10 cellular contexts compared by ENCODE assay signal in the genomic region with DNA sequence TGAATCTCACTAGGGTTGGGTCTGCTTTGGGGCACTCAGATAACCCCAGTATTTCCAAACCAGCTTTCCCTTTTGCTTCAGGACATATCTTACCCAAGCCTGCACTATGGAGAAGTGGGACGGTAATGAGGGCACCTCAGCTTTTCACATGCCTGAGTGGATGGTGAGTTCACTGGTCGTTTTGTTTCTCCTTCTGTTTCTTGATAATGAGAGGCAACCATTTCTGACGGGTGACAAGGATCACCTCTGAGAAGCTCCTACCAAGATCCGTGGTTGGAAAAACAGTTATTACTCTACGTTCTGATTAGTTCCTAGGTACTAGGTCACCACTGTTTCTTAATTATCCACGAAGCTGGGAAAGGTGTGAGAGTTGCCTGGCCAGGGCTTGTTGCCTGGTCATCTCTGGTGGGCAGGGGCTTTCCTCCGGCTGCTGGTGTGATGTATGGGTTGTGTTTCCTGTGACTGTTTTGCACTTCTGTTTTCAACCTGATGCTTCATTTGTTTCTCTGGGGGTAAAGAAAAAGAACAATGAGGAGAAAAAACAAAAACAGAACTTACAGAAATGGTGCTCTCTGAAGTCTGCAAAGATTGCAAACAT.
DNase-seq lines count a peak whose midpoint lies in the region; ATAC-seq and TF ChIP-seq lines count a peak whose summit lies in the region.
"Had no signal": no experiment of that assay in that cellular context is flagged by ENCODE, and none has a peak within 500 bp of the region (broad histone marks: within the 10 kb centered on the region; RNA-seq: fewer than 3 reads in every experiment).

No MANE protein-coding gene starts in this region.

- peak overlapping the region; percentile 66 to 81 (median 78) for H3K27ac ChIP-seq in stomach
- H3K27ac ChIP-seq: C4-2B had no signal

- TF ChIP-seq CTCF in choroid plexus epithelial cell (conservative IDR thresholded peaks at IDR 0.05; ENCODE audit: low read depth, low read length) (no peak), stomach (IDR thresholded peaks at IDR 0.05) (no peak)

- no peaks in the 10 kb centered on the region for H3K27me3 Mint-ChIP-seq in activated T-cell treated with anti-CD3 and anti-CD28 coated beads, Interleukin-2, amount 50 U/mL, for 24 hours

- H3K4me1 ChIP-seq in stomach: peaks cover 9 to 23% (median 18%) of the 10 kb centered on the region in 4 donors

- no peak for TF ChIP-seq POLR2A in stomach (IDR thresholded peaks at IDR 0.05)

- H3K9me3 ChIP-seq in stomach: no peaks in the 10 kb centered on the region
- H3K9me3 ChIP-seq: MG63 had no signal

- ATAC-seq in HG03045 (IDR thresholded peaks at IDR 0.05; ENCODE audit: unreplicated experiment): peak; percentile 39

- H3K36me3 Mint-ChIP-seq in activated T-cell treated with anti-CD3 and anti-CD28 coated beads, Interleukin-2, amount 50 U/mL, for 24 hours (ENCODE audit: low read depth): no peaks in the 10 kb centered on the region

- intact Hi-C loops in stomach (cut with DNase I; ENCODE audit: low total_unique reads): no loop called here

- TF ChIP-seq EP300 in stomach (IDR thresholded peaks at IDR 0.05): no peak

- 20 to 35% (median 35%) methylated on average over 7 of the region's 7 CpGs for WGBS in stomach, 5 donors

- peak overlapping the region; percentile 37 for H3K4me3 Mint-ChIP-seq in activated T-cell treated with anti-CD3 and anti-CD28 coated beads, Interleukin-2, amount 50 U/mL, for 24 hours

- H3K27ac Mint-ChIP-seq in activated T-cell treated with anti-CD3 and anti-CD28 coated beads, Interleukin-2, amount 50 U/mL, for 24 hours: peak overlapping the region; percentile 87

- no peaks in the 10 kb centered on the region for H3K36me3 ChIP-seq in stomach
- H3K36me3 ChIP-seq: MG63 had no signal

- H3K9me3 Mint-ChIP-seq in activated T-cell treated with anti-CD3 and anti-CD28 coated beads, Interleukin-2, amount 50 U/mL, for 24 hours: no peaks in the 10 kb centered on the region

- peaks cover 38% of the 10 kb centered on the region for H3K4me1 Mint-ChIP-seq in activated T-cell treated with anti-CD3 and anti-CD28 coated beads, Interleukin-2, amount 50 U/mL, for 24 hours (ENCODE audit: low read depth)

- peak overlapping the region; percentile 15 for H3K4me3 ChIP-seq in choroid plexus epithelial cell (ENCODE audit: low read depth, low read length)
- peak overlapping the region; percentile 5 to 32 (median 21) for H3K4me3 ChIP-seq in stomach
- H3K4me3 ChIP-seq: MG63 had no signal

- no peak for DNase-seq in activated T-cell treated with anti-CD3 and anti-CD28 coated beads, Interleukin-2, amount 50 U/mL, for 24 hours
- no peak for DNase-seq in activated T-cell treated with anti-CD3 and anti-CD28 coated beads, Interleukin-2, amount 50 U/mL, for 1 hour
- DNase-seq in choroid plexus epithelial cell (ENCODE audit: low read depth): no peak
- DNase-seq in stomach: no peak
- no peak for DNase-seq in DMS53 (lab: John Stamatoyannopoulos, UW)
- DNase-seq in GM03348 (ENCODE audit: low spot score): no peak
- DNase-seq in NCI-H1436 (lab: John Stamatoyannopoulos, UW): no peak

- H3K27me3 ChIP-seq in stomach: no peaks in the 10 kb centered on the region
- H3K27me3 ChIP-seq: MG63 had no signal
